30 cellular contexts compared by ENCODE assay signal in the genomic region with DNA sequence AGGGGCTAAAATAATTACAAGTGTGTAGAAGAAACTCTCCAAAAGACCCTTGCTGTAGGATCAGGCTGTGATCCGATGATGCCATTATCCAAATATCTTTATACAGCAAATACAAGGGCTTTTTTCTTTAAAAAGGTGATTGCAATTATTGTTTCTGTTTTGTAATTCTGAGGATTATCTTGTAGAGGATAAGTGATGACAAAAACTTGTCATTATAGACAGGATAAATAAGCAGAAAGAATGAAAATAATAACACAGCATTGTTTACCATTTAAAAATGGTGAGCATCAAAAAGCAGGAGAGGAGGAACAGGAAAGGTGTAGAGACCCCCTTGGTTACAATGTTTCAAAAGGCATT.
"Had no signal": no experiment of that assay in that cellular context is flagged by ENCODE, and none has a peak within 500 bp of the region (broad histone marks: within the 10 kb centered on the region; RNA-seq: fewer than 3 reads in every experiment).

No MANE protein-coding gene starts in this region.

- H3K9me3 Mint-ChIP-seq: activated CD4-positive, alpha-beta memory T cell treated with anti-CD3 and anti-CD28 coated beads, Interleukin-2, amount 10 ng/mL, durations not matched to agents 7 days and 5 days; activated CD4-positive, alpha-beta T cell treated with anti-CD3 and anti-CD28 coated beads, Interleukin-2, amount 10 ng/mL, durations not matched to agents 7 days and 5 days; activated naive CD4-positive, alpha-beta T cell treated with anti-CD3 and anti-CD28 coated beads, Interleukin-2, amount 10 ng/mL, durations not matched to agents 7 days and 5 days; activated naive CD4-positive, alpha-beta T cell treated with anti-CD3 and anti-CD28 coated beads, Interleukin-2, amount 50 U/mL, for 72 hours; activated naive CD8-positive, alpha-beta T cell treated with anti-CD3 and anti-CD28 coated beads, Interleukin-2, amount 10 ng/mL, durations not matched to agents 7 days and 5 days; activated T-cell treated with anti-CD3 and anti-CD28 coated beads, Interleukin-2, amount 50 U/mL, for 24 hours; activated T-cell treated with anti-CD3 and anti-CD28 coated beads, Interleukin-2, amount 50 U/mL, for 72 hours; endodermal cell; T-cell; WTC11 had no signal

- ATAC-seq: activated naive CD4-positive, alpha-beta T cell treated with anti-CD3 and anti-CD28 coated beads, Interleukin-2, amount 50 U/mL, for 72 hours; activated T-cell treated with anti-CD3 and anti-CD28 coated beads, Interleukin-2, amount 50 U/mL, for 72 hours; esophagus mucosa; heart left ventricle had no signal

- H3K9me3 ChIP-seq: ascending aorta, breast epithelium, colonic mucosa, heart left ventricle had no signal

- H3K27me3 ChIP-seq: ascending aorta, colonic mucosa had no signal

- DNase-seq: activated CD4-positive, alpha-beta memory T cell treated with anti-CD3 and anti-CD28 coated beads, Interleukin-2, amount 10 ng/mL, durations not matched to agents 7 days and 5 days; activated CD4-positive, alpha-beta T cell treated with anti-CD3 and anti-CD28 coated beads for 1 hour; activated CD4-positive, alpha-beta T cell treated with anti-CD3 and anti-CD28 coated beads for 4 hours; activated CD4-positive, alpha-beta T cell treated with anti-CD3 and anti-CD28 coated beads, Interleukin-2, amount 10 ng/mL, durations not matched to agents 7 days and 5 days; activated CD4-positive, alpha-beta T cell treated with anti-CD3 and anti-CD28 coated beads, Interleukin-2, amount 50 U/mL, for 4 hours; activated CD8-positive, alpha-beta memory T cell treated with anti-CD3 and anti-CD28 coated beads, Interleukin-2, amount 50 U/mL, for 48 hours; activated gamma-delta T cell; activated naive CD4-positive, alpha-beta T cell; activated naive CD4-positive, alpha-beta T cell treated with anti-CD3 and anti-CD28 coated beads, Interleukin-2, amount 10 ng/mL, durations not matched to agents 7 days and 5 days; activated naive CD8-positive, alpha-beta T cell treated with anti-CD3 and anti-CD28 coated beads, Interleukin-2, amount 10 ng/mL, durations not matched to agents 7 days and 5 days; activated T-cell treated with anti-CD3 and anti-CD28 coated beads for 4 hours; activated T-cell treated with anti-CD3 and anti-CD28 coated beads, Interleukin-2, amount 50 U/mL, for 24 hours; activated T-cell treated with anti-CD3 and anti-CD28 coated beads, Interleukin-2, amount 50 U/mL, for 72 hours; central memory CD4-positive, alpha-beta T cell; cerebellar nuclear complex; colonic mucosa; effector memory CD4-positive, alpha-beta T cell; foreskin fibroblast; heart left ventricle; T-helper 2 cell had no signal

- H3K36me3 Mint-ChIP-seq: brain, WTC11 had no signal

- H3K27me3 Mint-ChIP-seq: activated CD4-positive, alpha-beta memory T cell treated with anti-CD3 and anti-CD28 coated beads, Interleukin-2, amount 10 ng/mL, durations not matched to agents 7 days and 5 days; activated CD4-positive, alpha-beta T cell treated with anti-CD3 and anti-CD28 coated beads, Interleukin-2, amount 10 ng/mL, durations not matched to agents 7 days and 5 days; activated naive CD4-positive, alpha-beta T cell treated with anti-CD3 and anti-CD28 coated beads, Interleukin-2, amount 10 ng/mL, durations not matched to agents 7 days and 5 days; activated naive CD8-positive, alpha-beta T cell treated with anti-CD3 and anti-CD28 coated beads, Interleukin-2, amount 10 ng/mL, durations not matched to agents 7 days and 5 days; activated T-cell treated with anti-CD3 and anti-CD28 coated beads, Interleukin-2, amount 50 U/mL, for 24 hours; T-cell had no signal

- H3K4me1 ChIP-seq: ascending aorta, breast epithelium, colonic mucosa, heart left ventricle had no signal

- H3K4me3 Mint-ChIP-seq: activated CD4-positive, alpha-beta memory T cell treated with anti-CD3 and anti-CD28 coated beads, Interleukin-2, amount 10 ng/mL, durations not matched to agents 7 days and 5 days; activated CD4-positive, alpha-beta T cell treated with anti-CD3 and anti-CD28 coated beads, Interleukin-2, amount 10 ng/mL, durations not matched to agents 7 days and 5 days; activated naive CD4-positive, alpha-beta T cell treated with anti-CD3 and anti-CD28 coated beads, Interleukin-2, amount 10 ng/mL, durations not matched to agents 7 days and 5 days; activated naive CD8-positive, alpha-beta T cell treated with anti-CD3 and anti-CD28 coated beads, Interleukin-2, amount 10 ng/mL, durations not matched to agents 7 days and 5 days; activated T-cell treated with anti-CD3 and anti-CD28 coated beads, Interleukin-2, amount 50 U/mL, for 24 hours; activated T-cell treated with anti-CD3 and anti-CD28 coated beads, Interleukin-2, amount 50 U/mL, for 72 hours; endodermal cell; T-cell; WTC11 had no signal

- FAIRE-seq: frontal cortex had no signal

- H3K4me3 ChIP-seq: ascending aorta, breast epithelium, cardiac muscle cell, colonic mucosa, heart left ventricle had no signal

- H3K27ac ChIP-seq: ascending aorta, breast epithelium, cardiac muscle cell, colonic mucosa, heart left ventricle had no signal

- H3K4me1 Mint-ChIP-seq: activated CD4-positive, alpha-beta memory T cell treated with anti-CD3 and anti-CD28 coated beads, Interleukin-2, amount 10 ng/mL, durations not matched to agents 7 days and 5 days; activated naive CD4-positive, alpha-beta T cell treated with anti-CD3 and anti-CD28 coated beads, Interleukin-2, amount 10 ng/mL, durations not matched to agents 7 days and 5 days had no signal

- H3K36me3 ChIP-seq: ascending aorta, breast epithelium, cardiac muscle cell, colonic mucosa, heart left ventricle had no signal

- H3K27ac Mint-ChIP-seq: activated CD4-positive, alpha-beta memory T cell treated with anti-CD3 and anti-CD28 coated beads, Interleukin-2, amount 10 ng/mL, durations not matched to agents 7 days and 5 days; activated CD4-positive, alpha-beta T cell treated with anti-CD3 and anti-CD28 coated beads, Interleukin-2, amount 10 ng/mL, durations not matched to agents 7 days and 5 days; activated naive CD4-positive, alpha-beta T cell treated with anti-CD3 and anti-CD28 coated beads, Interleukin-2, amount 10 ng/mL, durations not matched to agents 7 days and 5 days; activated naive CD8-positive, alpha-beta T cell treated with anti-CD3 and anti-CD28 coated beads, Interleukin-2, amount 10 ng/mL, durations not matched to agents 7 days and 5 days; activated T-cell treated with anti-CD3 and anti-CD28 coated beads, Interleukin-2, amount 50 U/mL, for 24 hours; endodermal cell; T-cell; WTC11 had no signal
